Comparison of ENCODE assay signal across 19 cellular contexts in the genomic region with DNA sequence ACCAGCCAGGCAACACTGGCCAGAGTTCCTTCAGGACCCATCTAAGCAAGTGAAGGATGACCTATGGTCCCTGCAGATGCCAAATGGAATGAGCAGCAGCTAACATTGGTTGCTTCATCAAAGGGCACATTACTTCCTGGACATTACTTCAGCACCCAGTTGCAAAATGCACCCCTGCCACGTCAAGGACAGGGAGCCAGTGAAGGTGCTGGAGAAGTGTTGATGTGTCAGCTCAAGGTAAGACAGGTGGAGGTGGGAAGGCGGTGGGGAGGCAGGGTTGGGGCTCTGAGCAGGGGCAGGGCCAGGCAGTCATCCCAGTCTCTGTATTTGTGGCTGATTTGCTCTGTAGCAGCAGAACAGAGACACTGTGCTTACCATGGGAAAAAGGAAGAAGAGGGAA. TPM values are rescaled to one million over a fixed set of nuclear protein-coding genes. Genes with fewer than 3 reads are reported as not detected.
DNase-seq lines count a peak whose midpoint lies in the region; ATAC-seq and TF ChIP-seq lines count a peak whose summit lies in the region.
"Had no signal": no experiment of that assay in that cellular context is flagged by ENCODE, and none has a peak within 500 bp of the region (broad histone marks: within the 10 kb centered on the region; RNA-seq: fewer than 3 reads in every experiment).

No MANE protein-coding gene starts in this region.

- H2BK120ac ChIP-seq in mesenchymal stem cell (ENCODE audit: low read depth, low read length) = no peak overlapping the region

- H3K4ac ChIP-seq in mesenchymal stem cell (ENCODE audit: low read depth in 1 of 2, low read length in 2 of 2) = no peak overlapping the region

- intact Hi-C loops in CD14-positive monocyte (cut with micrococcal nuclease) = no loop called here

- H3K9me3 ChIP-seq in mesenchymal stem cell (ENCODE audit: control insufficient read depth, low read length) = no peaks in the 10 kb centered on the region
- H3K9me3 ChIP-seq: SJCRH30 had no signal

- H3K23ac ChIP-seq in mesenchymal stem cell (ENCODE audit: low read length in 2 of 2) = peak overlapping the region in 1 of 2 experiments; percentile 42

- no peaks in the 10 kb centered on the region for H3K36me3 ChIP-seq in mesenchymal stem cell (ENCODE audit: control insufficient read depth in 1 of 2, insufficient read depth in 2 of 2, low read depth in 1 of 2, low read length in 2 of 2)
- H3K36me3 ChIP-seq: SJCRH30 had no signal

- no peak for DNase-seq in CD14-positive monocyte (ENCODE audit: low spot score)
- peak; percentile 38 for DNase-seq in SKM-1 (lab: John Stamatoyannopoulos, UW; ENCODE audit: unreplicated experiment)
- DNase-seq in mesenchymal stem cell = no peak
- no peak for DNase-seq in stimulated activated naive CD4-positive, alpha-beta T cell (lab: John Stamatoyannopoulos, UW)
- no peak for DNase-seq in activated CD8-positive, alpha-beta memory T cell treated with anti-CD3 and anti-CD28 coated beads for 24 hours
- DNase-seq: ACHN, DMS79, KBM-7, NCI-H1417, NCI-H187 treated with DMSO at 0.1 percent for 48 hours, NCI-H226, NCI-H526, PC-3, RPMI8226, SJCRH30 had no signal

- H3K4me2 ChIP-seq in mesenchymal stem cell (ENCODE audit: low read length, poor library complexity, severe bottlenecking) = no peak overlapping the region

- H3K27me3 Mint-ChIP-seq in CD14-positive monocyte (ENCODE audit: low read depth in 3 of 3) = peaks cover 0 to 1% (median 0%) of the 10 kb centered on the region in 3 donors
- H3K27me3 Mint-ChIP-seq in stimulated activated memory B cell treated with anti-CD40 and anti-IgM and Interleukin-4, amounts not matched to agents 10 μg/mL and 1 μg/mL and 100 μg/mL, for 72 hours = no peaks in the 10 kb centered on the region

- 72% methylated on average over 2 of the region's 2 CpGs for WGBS in mesenchymal stem cell

- peak; percentile 49 for ATAC-seq in stimulated activated memory B cell treated with anti-CD40 and anti-IgM and Interleukin-4, amounts not matched to agents 10 μg/mL and 1 μg/mL and 100 μg/mL, for 72 hours
- ATAC-seq in HG03457 (IDR thresholded peaks at IDR 0.05; ENCODE audit: unreplicated experiment) = no peak
- ATAC-seq: PC-3 had no signal

- H2BK5ac ChIP-seq in mesenchymal stem cell (ENCODE audit: low read depth, low read length, poor library complexity, severe bottlenecking) = no peak overlapping the region

- no peak overlapping the region for H3K14ac ChIP-seq in mesenchymal stem cell (ENCODE audit: low read length in 2 of 2)

- TF ChIP-seq CTCF in CD14-positive monocyte (IDR thresholded peaks at IDR 0.05) = no peak

- H3K4me1 Mint-ChIP-seq in CD14-positive monocyte = peaks cover 65% of the 10 kb centered on the region
- no peaks in the 10 kb centered on the region for H3K4me1 Mint-ChIP-seq in stimulated activated memory B cell treated with anti-CD40 and anti-IgM and Interleukin-4, amounts not matched to agents 10 μg/mL and 1 μg/mL and 100 μg/mL, for 72 hours

- no peak overlapping the region for H2AFZ ChIP-seq in mesenchymal stem cell (ENCODE audit: low read depth, low read length)

- no peak overlapping the region for H3K27ac ChIP-seq in mesenchymal stem cell (ENCODE audit: low read length, poor library complexity, severe bottlenecking)
- H3K27ac ChIP-seq: C4-2B, SJCRH30 had no signal

- H3K36me3 Mint-ChIP-seq in CD14-positive monocyte = no peaks in the 10 kb centered on the region
- H3K36me3 Mint-ChIP-seq in stimulated activated memory B cell treated with anti-CD40 and anti-IgM and Interleukin-4, amounts not matched to agents 10 μg/mL and 1 μg/mL and 100 μg/mL, for 72 hours = no peaks in the 10 kb centered on the region

- no peak overlapping the region for H3K9ac ChIP-seq in mesenchymal stem cell (ENCODE audit: low read length)

- H3K4me3 ChIP-seq in mesenchymal stem cell (ENCODE audit: insufficient read depth in 1 of 2, low read depth in 1 of 2, low read length in 2 of 2) = no peak overlapping the region
- H3K4me3 ChIP-seq: SJCRH30 had no signal

- no peak overlapping the region for H2AK5ac ChIP-seq in mesenchymal stem cell (ENCODE audit: low read length, severe bottlenecking)

- peak overlapping the region; percentile 25 for H4K91ac ChIP-seq in mesenchymal stem cell (ENCODE audit: low read length)

- H4K8ac ChIP-seq in mesenchymal stem cell (ENCODE audit: low read length) = no peak overlapping the region

- no peak overlapping the region for H2BK12ac ChIP-seq in mesenchymal stem cell (ENCODE audit: low read length in 2 of 2)

- no peaks in the 10 kb centered on the region for H3K4me1 ChIP-seq in mesenchymal stem cell (ENCODE audit: control insufficient read depth, insufficient read depth, low read depth, low read length)
- H3K4me1 ChIP-seq: SJCRH30 had no signal

- H3K27ac Mint-ChIP-seq in CD14-positive monocyte = peak overlapping the region; percentile 9 to 82 (median 37)
- no peak overlapping the region for H3K27ac Mint-ChIP-seq in stimulated activated memory B cell treated with anti-CD40 and anti-IgM and Interleukin-4, amounts not matched to agents 10 μg/mL and 1 μg/mL and 100 μg/mL, for 72 hours

- H3K79me1 ChIP-seq in mesenchymal stem cell (replicated peaks; ENCODE audit: low read length, poor library complexity, severe bottlenecking) = no peaks in the 10 kb centered on the region

- no peak overlapping the region for H3K18ac ChIP-seq in mesenchymal stem cell (ENCODE audit: low read depth in 1 of 2, low read length in 2 of 2)

- H3K4me3 Mint-ChIP-seq in CD14-positive monocyte = no peak overlapping the region
- H3K4me3 Mint-ChIP-seq in stimulated activated memory B cell treated with anti-CD40 and anti-IgM and Interleukin-4, amounts not matched to agents 10 μg/mL and 1 μg/mL and 100 μg/mL, for 72 hours = no peak overlapping the region

- H3K27me3 ChIP-seq in mesenchymal stem cell (ENCODE audit: control insufficient read depth in 1 of 2, insufficient read depth in 1 of 2, low read length in 2 of 2) = peaks cover 0 to 12% of the 10 kb centered on the region in 2 experiments
- H3K27me3 ChIP-seq: SJCRH30 had no signal

- no peak overlapping the region for H2BK15ac ChIP-seq in mesenchymal stem cell (ENCODE audit: low read depth, poor library complexity, severe bottlenecking)

- H3K9me3 Mint-ChIP-seq in CD14-positive monocyte = peaks cover 0 to 4% (median 0%) of the 10 kb centered on the region in 7 donors
- H3K9me3 Mint-ChIP-seq in stimulated activated memory B cell treated with anti-CD40 and anti-IgM and Interleukin-4, amounts not matched to agents 10 μg/mL and 1 μg/mL and 100 μg/mL, for 72 hours = no peaks in the 10 kb centered on the region

RNA-seq across cellular contexts. Expression of a gene that starts 14.6 kb away (rescaled TPM):
- under 1 TPM in 1 of 2 donors, not detected in 1; 0.07 TPM for polyA plus RNA-seq in CD14-positive monocyte
- polyA plus RNA-seq in mesenchymal stem cell (2013, experiment 1 of 2) = not detected
- polyA plus RNA-seq in mesenchymal stem cell (2013, experiment 2 of 2) = not detected
- polyA plus RNA-seq: H1 had no signal

RNA-seq across cellular contexts. Expression of a gene that starts 31.4 kb away (rescaled TPM):
- polyA plus RNA-seq in CD14-positive monocyte = 10 to 100 TPM; 24.7 to 35.5 TPM
- polyA plus RNA-seq in mesenchymal stem cell (2013, experiment 1 of 2) = 79.0 TPM
- polyA plus RNA-seq in mesenchymal stem cell (2013, experiment 2 of 2) = 78.2 TPM
